8 cellular contexts compared by ENCODE assay signal in genomic region chr16:57984443-57985203, GRCh38. TPM values are rescaled to one million over a fixed set of nuclear protein-coding genes. Genes with fewer than 3 reads are reported as not detected.
A peak's percentile ranks its signal among the peaks of the same experiment; 100 is the strongest.
DNase-seq lines count a peak whose midpoint lies in the region; ATAC-seq and TF ChIP-seq lines count a peak whose summit lies in the region.

No MANE protein-coding gene starts in this region.

- H3K4me3 ChIP-seq in AG09309 (ENCODE audit: control insufficient read depth, low read depth, low read length), result peak overlapping the region; percentile 29
- no peak overlapping the region for H3K4me3 ChIP-seq in NB4 (ENCODE audit: low read depth, low read length)
- peak overlapping the region; percentile 59 to 70 (median 65) for H3K4me3 ChIP-seq in esophagus muscularis mucosa

- no peaks in the 10 kb centered on the region for H3K9me3 ChIP-seq in esophagus muscularis mucosa

- TF ChIP-seq CTCF in AG09309 (IDR thresholded peaks at IDR 0.05; ENCODE audit: control insufficient read depth, insufficient read depth, low read depth, low read length, missing control alignments) (no peak), NB4 (IDR thresholded peaks at IDR 0.05; ENCODE audit: low read depth, low read length) (no peak), esophagus muscularis mucosa (IDR thresholded peaks at IDR 0.05) (no peak)

- 22% methylated on average over 23 of the region's 64 CpGs for WGBS in esophagus muscularis mucosa

- no peaks in the 10 kb centered on the region for H3K27me3 ChIP-seq in esophagus muscularis mucosa

- TF ChIP-seq EP300 in esophagus muscularis mucosa (IDR thresholded peaks at IDR 0.05), result no peak

- peaks cover 14 to 22% (median 21%) of the 10 kb centered on the region in 4 donors for H3K4me1 ChIP-seq in esophagus muscularis mucosa

- no peaks in the 10 kb centered on the region for H3K36me3 ChIP-seq in esophagus muscularis mucosa

- intact Hi-C loops in esophagus muscularis mucosa (cut with DNase I), result loop anchor here (10.0 kb wide), 1 partner anchor 250 kb away; the partner anchor contains the start of gene KATNB1

- ATAC-seq in GM21381 (IDR thresholded peaks at IDR 0.05; ENCODE audit: unreplicated experiment), result peak; percentile 78
- no peak for ATAC-seq in GM18517 (IDR thresholded peaks at IDR 0.05; ENCODE audit: unreplicated experiment)

- TF ChIP-seq POLR2A in NB4 (IDR thresholded peaks at IDR 0.05; ENCODE audit: extremely low read depth, insufficient read length) (no peak), esophagus muscularis mucosa (IDR thresholded peaks at IDR 0.05; ENCODE audit: low read depth) (no peak)

- DNase-seq in AG09309 (ENCODE audit: low read depth) (no peak), NB4 (ENCODE audit: low read depth) (peak; percentile 21), activated T-cell treated with anti-CD3 and anti-CD28 coated beads for 4 hours (peak; percentile 87), esophagus muscularis mucosa (ENCODE audit: extremely low spot score) (peak; percentile 93), myocyte (ENCODE audit: low read depth) (peak; percentile 18)
- peak; percentile 73 to 78 for DNase-seq in stimulated activated CD8-positive, alpha-beta memory T cell treated with anti-CD3 and anti-CD28 coated beads, Interleukin-7, amount 100 ng/mL, for 1 hour (ENCODE audit: low read depth in 2 of 2)

- peak overlapping the region; percentile 49 to 70 (median 64) for H3K27ac ChIP-seq in esophagus muscularis mucosa (replicated peaks in 1 of 4)

RNA-seq across cellular contexts. Expression of gene CNGB1, which starts 13.7 kb away (rescaled TPM):
- under 1 TPM; under 0.01 to 0.97 (median 0.31) TPM for total RNA-seq in esophagus muscularis mucosa
- not detected in 2 replicates for total RNA-seq in myocyte
- not detected for polyA plus RNA-seq in myocyte (2012)

RNA-seq across cellular contexts. Expression of gene ZNF319, which starts 15.8 kb away (rescaled TPM):
- total RNA-seq in esophagus muscularis mucosa (10 to 100 TPM in 2 of 4 donors, 1 to 10 TPM in 2; 7.1 to 20.9 (median 12.8) TPM), myocyte (3.9 and 4.3 TPM in 2 replicates)
- 9.4 TPM for polyA plus RNA-seq in myocyte (2012)

RNA-seq across cellular contexts. Expression of gene USB1, which starts 16.6 kb away (rescaled TPM):
- total RNA-seq in esophagus muscularis mucosa, result 10 to 100 TPM; 31.5 to 51.1 (median 33.3) TPM
- 9.4 and 23.8 TPM in 2 replicates for total RNA-seq in myocyte
- 43.3 TPM for polyA plus RNA-seq in myocyte (2012)

RNA-seq across cellular contexts. Expression of gene MMP15, which starts 40.9 kb away (rescaled TPM):
- total RNA-seq in esophagus muscularis mucosa (10 to 100 TPM in 2 of 4 donors, 1 to 10 TPM in 2; 3.8 to 16.3 (median 8.7) TPM), myocyte (53.2 and 89.2 TPM in 2 replicates)
- 7.2 TPM for polyA plus RNA-seq in myocyte (2012)
